In genomic region chr15:90270502-90271150, GRCh38 we compare ENCODE assay signal across 1 cellular context.
TF ChIP-seq lines count a peak whose summit lies in the region.

No MANE protein-coding gene starts in this region.

TF ChIP-seq in GM12878, 131 proteins besides CTCF, POLR2A, EP300 and RAD21:
- TF ChIP-seq ZNF24 (IDR thresholded peaks at IDR 0.05) = no peak
- TF ChIP-seq EGR1 (IDR thresholded peaks at IDR 0.05; ENCODE audit: borderline replicate concordance in 1 of 2, low read depth in 2 of 2, low read length in 2 of 2) = no peak
- no peak for TF ChIP-seq TCF7 (IDR thresholded peaks at IDR 0.05; ENCODE audit: borderline replicate concordance)
- no peak for TF ChIP-seq SMAD5 (IDR thresholded peaks at IDR 0.05; ENCODE audit: low read depth)
- no peak for TF ChIP-seq STAT3 (IDR thresholded peaks at IDR 0.05; ENCODE audit: low read depth, low read length)
- TF ChIP-seq JUND (IDR thresholded peaks at IDR 0.05; ENCODE audit: low read depth, low read length) = no peak
- no peak for TF ChIP-seq JUNB (IDR thresholded peaks at IDR 0.05)
- no peak for TF ChIP-seq ZNF207 (IDR thresholded peaks at IDR 0.05; ENCODE audit: borderline replicate concordance)
- no peak for TF ChIP-seq TCF12 (IDR thresholded peaks at IDR 0.05; ENCODE audit: low read depth, low read length)
- no peak for TF ChIP-seq POU2F2 (IDR thresholded peaks at IDR 0.05; ENCODE audit: borderline replicate concordance, low read depth, low read length)
- no peak for TF ChIP-seq RAD51 (IDR thresholded peaks at IDR 0.05)
- TF ChIP-seq ZNF592 (IDR thresholded peaks at IDR 0.05) = no peak
- TF ChIP-seq HDAC2 (IDR thresholded peaks at IDR 0.05) = no peak
- TF ChIP-seq BRCA1 (IDR thresholded peaks at IDR 0.05; ENCODE audit: low read depth, low read length) = no peak
- TF ChIP-seq ZNF384 (IDR thresholded peaks at IDR 0.05; ENCODE audit: borderline replicate concordance, low read depth, low read length) = no peak
- no peak for TF ChIP-seq FOS (IDR thresholded peaks at IDR 0.05; ENCODE audit: borderline replicate concordance, extremely low read depth, insufficient read length)
- no peak for TF ChIP-seq CBX3 (IDR thresholded peaks at IDR 0.05; ENCODE audit: borderline replicate concordance, low read depth)
